12 cellular contexts compared by ENCODE assay signal in genomic region chr21:39050839-39051560, GRCh38.
DNase-seq lines count a peak whose midpoint lies in the region; ATAC-seq and TF ChIP-seq lines count a peak whose summit lies in the region.
"Had no signal": no experiment of that assay in that cellular context is flagged by ENCODE, and none has a peak within 500 bp of the region (broad histone marks: within the 10 kb centered on the region; RNA-seq: fewer than 3 reads in every experiment).

No MANE protein-coding gene starts in this region.

- H3K9me2 ChIP-seq in PC-3 (replicated peaks; ENCODE audit: low read length), result no peaks in the 10 kb centered on the region

- H3K27me3 ChIP-seq in DND-41 (ENCODE audit: insufficient read depth, low read length, poor library complexity) (no peaks in the 10 kb centered on the region), PC-3 (ENCODE audit: low read length) (no peaks in the 10 kb centered on the region), left ventricle myocardium inferior (ENCODE audit: low read depth) (no peaks in the 10 kb centered on the region)
- H3K27me3 ChIP-seq: Peyer's patch, testis had no signal

- BruUV-seq in PC-3 (replicated peaks; lab: Mats Ljungman, UMichigan), result no TSS peak

- H3K9me3 ChIP-seq in DND-41 (ENCODE audit: insufficient read depth, low read length, severe bottlenecking), result no peaks in the 10 kb centered on the region
- H3K9me3 ChIP-seq in PC-3 (ENCODE audit: low read length), result no peaks in the 10 kb centered on the region
- no peaks in the 10 kb centered on the region for H3K9me3 ChIP-seq in left ventricle myocardium inferior (replicated peaks)
- H3K9me3 ChIP-seq: Peyer's patch, testis had no signal

- CTCF ChIA-PET in PC-3 (lab: Charles Lee), result no interaction called here
- CTCF ChIA-PET in GM10248 (lab: Yijun Ruan, JAX), result interaction anchor here (0.8 kb wide), 1 partner anchor 9 kb away, joined by 4 read pairs; no protein-coding TSS in a partner anchor

- H3K4me3 ChIP-seq in DND-41 (ENCODE audit: low read depth in 1 of 2, low read length in 2 of 2) (no peak overlapping the region), PC-3 (ENCODE audit: low read length) (no peak overlapping the region), left ventricle myocardium inferior (no peak overlapping the region), skin epidermis (no peak overlapping the region)
- H3K4me3 ChIP-seq: Peyer's patch, testis had no signal

- H4K20me1 ChIP-seq in DND-41 (ENCODE audit: insufficient read depth, low read length), result no peaks in the 10 kb centered on the region
- no peaks in the 10 kb centered on the region for H4K20me1 ChIP-seq in PC-3 (ENCODE audit: low read length)

- peak; percentile 39; the same call in 2 of the 3 replicates for ATAC-seq in DND-41 (ENCODE audit: insufficient read depth, low read depth)
- ATAC-seq in PC-3, result no peak

- POLR2A ChIA-PET in PC-3 (lab: Charles Lee; ENCODE audit: unreplicated experiment) (no interaction called here), GM10248 (lab: Yijun Ruan, JAX) (no interaction called here)

- H3K79me2 ChIP-seq in DND-41 (ENCODE audit: insufficient read depth, low read length) (no peaks in the 10 kb centered on the region), PC-3 (ENCODE audit: low read length) (no peaks in the 10 kb centered on the region)

- DNase-seq in DND-41 (no peak), PC-3 (no peak), left ventricle myocardium inferior (no peak), NCI-H1694 (lab: John Stamatoyannopoulos, UW) (no peak), T-helper 1 cell (no peak), GM10248 (ENCODE audit: extremely low spot score) (no peak)
- DNase-seq: activated CD4-positive, alpha-beta T cell treated with anti-CD3 and anti-CD28 coated beads for 48 hours; NCI-H1417 treated with DMSO at 0.1 percent for 48 hours; SW 1271; testis had no signal

- no peaks in the 10 kb centered on the region for H3F3A ChIP-seq in PC-3 (ENCODE audit: low read length, unreplicated experiment)

- no peak overlapping the region for H3K9ac ChIP-seq in DND-41 (ENCODE audit: low read depth, low read length)
- H3K9ac ChIP-seq in PC-3 (ENCODE audit: low read length), result no peak overlapping the region

- peak overlapping the region; percentile 34; the same call in 1 of the 2 replicates for H3K27ac ChIP-seq in DND-41 (ENCODE audit: low read length)
- H3K27ac ChIP-seq in PC-3 (ENCODE audit: low read length), result peak overlapping the region; percentile 70
- peak overlapping the region; percentile 24 for H3K27ac ChIP-seq in left ventricle myocardium inferior (replicated peaks)
- H3K27ac ChIP-seq in skin epidermis, result peak overlapping the region in 18 of 21 experiments; percentile 5 to 89 (median 61)
- H3K27ac ChIP-seq: testis had no signal

- H3K4me2 ChIP-seq in DND-41 (ENCODE audit: insufficient read depth, low read length), result no peak overlapping the region
- 0 out of 2 replicates have a peak overlapping the region, but pooled peaks have one; percentile 1 for H3K4me2 ChIP-seq in PC-3 (ENCODE audit: low read length)

- intact Hi-C loops in PC-3 (cut with micrococcal nuclease) (no loop called here), left ventricle myocardium inferior (cut with micrococcal nuclease) (no loop called here)

- peaks cover 10% of the 10 kb centered on the region for H3K4me1 ChIP-seq in DND-41 (ENCODE audit: insufficient read depth, low read length)
- H3K4me1 ChIP-seq in PC-3 (ENCODE audit: insufficient read depth, low read length), result peaks cover 25% of the 10 kb centered on the region
- peaks cover 66% of the 10 kb centered on the region for H3K4me1 ChIP-seq in left ventricle myocardium inferior
- H3K4me1 ChIP-seq: Peyer's patch, testis had no signal

- H3K36me3 ChIP-seq in DND-41 (ENCODE audit: insufficient read depth, low read length) (no peaks in the 10 kb centered on the region), PC-3 (ENCODE audit: low read depth, low read length) (no peaks in the 10 kb centered on the region), left ventricle myocardium inferior (no peaks in the 10 kb centered on the region)
- H3K36me3 ChIP-seq: Peyer's patch had no signal

- peak overlapping the region; percentile 35 for H2AFZ ChIP-seq in DND-41 (ENCODE audit: low read depth, low read length)
- H2AFZ ChIP-seq in PC-3 (ENCODE audit: low read length), result no peak overlapping the region

- no peak for TF ChIP-seq CTCF in DND-41 (IDR thresholded peaks at IDR 0.05; ENCODE audit: borderline replicate concordance, extremely low read depth, low read length, poor library complexity, severe bottlenecking)
- no peak for TF ChIP-seq CTCF in PC-3 (conservative IDR thresholded peaks at IDR 0.05; ENCODE audit: low read depth, low read length)
- no peak for TF ChIP-seq CTCF in left ventricle myocardium inferior (IDR thresholded peaks at IDR 0.05; ENCODE audit: borderline replicate concordance)
- TF ChIP-seq CTCF in GM10248 (IDR thresholded peaks at IDR 0.05; ENCODE audit: control extremely low read depth, extremely low read depth, low read depth, missing control alignments), result no peak
